8 cellular contexts compared by ENCODE assay signal in genomic region chr17:5281814-5282638, GRCh38. TPM values are rescaled to one million over a fixed set of nuclear protein-coding genes. Genes with fewer than 3 reads are reported as not detected.
DNase-seq lines count a peak whose midpoint lies in the region; ATAC-seq and TF ChIP-seq lines count a peak whose summit lies in the region.

Gene RABEP1 (plus strand): TSS chr17:5282284. CDS start chr17:5282487, 203 bp downstream.

- H3K4me3 ChIP-seq in liver (ENCODE audit: low read depth in 1 of 3, low read length in 3 of 3) = peak within 1 kb of the TSS; percentile 83 to 99 (median 87)

- ATAC-seq in GM19023 (IDR thresholded peaks at IDR 0.05; ENCODE audit: unreplicated experiment) (peak; percentile 87), HG03457 (IDR thresholded peaks at IDR 0.05; ENCODE audit: unreplicated experiment) (peak; percentile 62)

- WGBS in liver = 1% methylated on average over 97 of the region's 97 CpGs

- peaks cover 2 to 23% (median 13%) of the 10 kb centered on the region in 4 donors for H3K4me1 ChIP-seq in liver (ENCODE audit: control insufficient read depth in 4 of 4, insufficient read depth in 4 of 4, low read length in 3 of 4)

- H3K9ac ChIP-seq in liver (ENCODE audit: low read depth in 1 of 2, low read length in 2 of 2) = peak within 1 kb of the TSS; percentile 47 to 64

- no peak for TF ChIP-seq RAD21 in liver (IDR thresholded peaks at IDR 0.05)

- H3K36me3 ChIP-seq in liver (ENCODE audit: control insufficient read depth in 4 of 4, insufficient read depth in 3 of 4, low read depth in 1 of 4, low read length in 3 of 4) = no peaks in the 10 kb centered on the region

- no peaks in the 10 kb centered on the region for H3K27me3 ChIP-seq in liver (ENCODE audit: control insufficient read depth in 4 of 4, insufficient read depth in 4 of 4, low read length in 3 of 4)

- DNase-seq in AG08395 (ENCODE audit: low spot score) = peak; percentile 97
- DNase-seq in NCI-H748 treated with DMSO at 0.1 percent for 48 hours (lab: John Stamatoyannopoulos, UW) = peak; percentile 84
- peak; percentile 94 to 95 for DNase-seq in activated CD4-positive, alpha-beta T cell treated with anti-CD3 and anti-CD28 coated beads, Interleukin-2, amount 50 U/mL, for 48 hours
- peak; percentile 76 to 93 for DNase-seq in dermis microvascular lymphatic vessel endothelial cell (ENCODE audit: low read depth in 2 of 2)
- DNase-seq in stimulated activated CD4-positive, alpha-beta T cell treated with anti-CD3 and anti-CD28 coated beads, Interleukin-4, amount 100 ng/mL, for 1 hour = peak; percentile 95

- no peaks in the 10 kb centered on the region for H3K9me3 ChIP-seq in liver (ENCODE audit: control insufficient read depth in 4 of 4, low read length in 3 of 4)

- no peak for TF ChIP-seq CTCF in liver (IDR thresholded peaks at IDR 0.05; ENCODE audit: low read depth, low read length, missing input control)

- H3K27ac ChIP-seq in liver (ENCODE audit: low read depth in 1 of 2, low read length in 2 of 2) = peak within 1 kb of the TSS; percentile 84 to 95

TF ChIP-seq in liver, 16 proteins besides CTCF, POLR2A, EP300 and RAD21:
- peak in 1 of 2 donors; percentile 11 for TF ChIP-seq GABPA (IDR thresholded peaks at IDR 0.05 in 1 of 2, conservative IDR thresholded peaks at IDR 0.05 in 1 of 2)
- TF ChIP-seq EGR1 (IDR thresholded peaks at IDR 0.05; ENCODE audit: low read depth in 2 of 2) = no peak
- TF ChIP-seq JUND (IDR thresholded peaks at IDR 0.05) = no peak
- TF ChIP-seq YY1 (IDR thresholded peaks at IDR 0.05) = peak; percentile 36

RNA-seq across cellular contexts. Expression of gene RABEP1, which starts in this region (rescaled TPM):
- total RNA-seq in dermis microvascular lymphatic vessel endothelial cell (28.2 and 32.2 TPM in 2 replicates), liver (10 to 100 TPM; 21.5 to 26.6 TPM)
- 10 to 100 TPM; 13.3 to 19.7 TPM for polyA plus RNA-seq in liver

Comparison
In these comparisons a context has a peak if more than half of its experiments do, and no peak if none do; other contexts are left out.
1. Peak in every context shown above with its lines: DNase-seq, ATAC-seq, H3K4me3 ChIP-seq and H3K27ac ChIP-seq.